Comparison of ENCODE assay signal across 8 cellular contexts in the genomic region with DNA sequence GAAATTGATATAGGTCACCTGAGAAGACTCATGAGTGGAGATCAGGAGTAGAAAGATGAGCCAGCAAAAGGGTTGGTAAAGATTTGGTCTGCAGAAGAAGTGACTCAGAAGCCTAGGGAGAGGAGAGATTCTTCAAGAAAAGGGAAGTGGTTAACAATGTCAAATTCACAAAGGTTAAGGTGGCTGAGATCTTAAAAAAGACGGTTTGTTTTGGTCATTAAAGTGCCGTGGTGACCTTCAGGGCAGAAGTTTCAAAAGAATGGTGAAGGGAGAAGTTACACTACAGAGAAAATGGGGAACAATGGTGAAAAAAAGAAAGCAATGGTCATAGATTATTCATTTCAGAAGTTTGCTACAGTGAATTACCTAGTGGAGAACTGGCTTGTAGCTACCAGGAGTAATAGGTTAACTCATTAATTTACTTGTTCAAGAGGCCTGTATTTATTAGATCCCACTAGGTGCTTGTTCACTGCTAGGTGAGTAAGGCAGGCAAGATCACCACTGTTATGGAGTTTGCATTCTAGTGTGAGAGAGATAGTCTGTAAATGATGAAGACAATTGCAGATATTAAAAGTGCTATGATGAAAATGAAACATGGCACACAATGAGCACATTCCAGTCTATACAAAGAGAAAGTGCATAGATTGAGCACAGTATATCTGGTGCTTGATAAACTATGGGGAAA.
DNase-seq lines count a peak whose midpoint lies in the region; ATAC-seq, FAIRE-seq and TF ChIP-seq lines count a peak whose summit lies in the region.

No MANE protein-coding gene starts in this region.

- TF ChIP-seq CTCF in GM13977 (IDR thresholded peaks at IDR 0.05; ENCODE audit: extremely low read depth, insufficient read depth, missing control alignments) (no peak), brain microvascular endothelial cell (IDR thresholded peaks at IDR 0.05; ENCODE audit: low read depth, low read length, missing control alignments) (no peak), D721Med (IDR thresholded peaks at IDR 0.05; ENCODE audit: insufficient read depth, missing control alignments) (no peak)

- no peaks in the 10 kb centered on the region for H3K36me3 ChIP-seq in brain microvascular endothelial cell (replicated peaks)

- peak; percentile 66 for DNase-seq in GM13977 (ENCODE audit: low spot score)
- DNase-seq in activated naive CD8-positive, alpha-beta T cell treated with anti-CD3 and anti-CD28 coated beads, Interleukin-2, amount 50 U/mL, for 24 hours = no peak
- DNase-seq in brain microvascular endothelial cell = no peak
- DNase-seq in stimulated activated CD4-positive, alpha-beta T cell treated with anti-CD3 and anti-CD28 coated beads, Interleukin-1b, Interleukin-23, amount 100 ng/mL, for 48 hours = no peak
- no peak for DNase-seq in activated gamma-delta T cell (lab: John Stamatoyannopoulos, UW)
- no peak for DNase-seq in D721Med (ENCODE audit: insufficient read length, low spot score)

- H3K9me3 Mint-ChIP-seq in activated naive CD8-positive, alpha-beta T cell treated with anti-CD3 and anti-CD28 coated beads, Interleukin-2, amount 50 U/mL, for 24 hours = no peaks in the 10 kb centered on the region

- H3K27ac ChIP-seq in brain microvascular endothelial cell = no peak overlapping the region

- no peak overlapping the region for H3K4me3 Mint-ChIP-seq in activated naive CD8-positive, alpha-beta T cell treated with anti-CD3 and anti-CD28 coated beads, Interleukin-2, amount 50 U/mL, for 24 hours

- no peak for FAIRE-seq in D721Med (lab: Jason Lieb, UNC)

- peaks cover 2% of the 10 kb centered on the region for H3K27me3 Mint-ChIP-seq in activated naive CD8-positive, alpha-beta T cell treated with anti-CD3 and anti-CD28 coated beads, Interleukin-2, amount 50 U/mL, for 24 hours

- in situ Hi-C loops in GM13977 (cut with MboI; ENCODE audit: low pct_unique_long_range_greater_than_20kb, low sequenced_read_pairs, unreplicated experiment) = no loop called here
- in situ Hi-C loops in brain microvascular endothelial cell (cut with HindIII; ENCODE audit: low pct_ligation_motif_present, low sequenced_read_pairs) = no loop called here

- H3K27me3 ChIP-seq in brain microvascular endothelial cell (replicated peaks) = no peaks in the 10 kb centered on the region

- H3K27ac Mint-ChIP-seq in activated naive CD8-positive, alpha-beta T cell treated with anti-CD3 and anti-CD28 coated beads, Interleukin-2, amount 50 U/mL, for 24 hours = no peak overlapping the region

- ATAC-seq in GM21515 (IDR thresholded peaks at IDR 0.05; ENCODE audit: unreplicated experiment) (peak; percentile 74), HG03460 (IDR thresholded peaks at IDR 0.05; ENCODE audit: unreplicated experiment) (peak; percentile 77)
- peak; percentile 89 for ATAC-seq in activated naive CD8-positive, alpha-beta T cell treated with anti-CD3 and anti-CD28 coated beads, Interleukin-2, amount 50 U/mL, for 24 hours

- H3K4me1 Mint-ChIP-seq in activated naive CD8-positive, alpha-beta T cell treated with anti-CD3 and anti-CD28 coated beads, Interleukin-2, amount 50 U/mL, for 24 hours = peaks cover 29% of the 10 kb centered on the region

- no peak overlapping the region for H3K4me3 ChIP-seq in brain microvascular endothelial cell (ENCODE audit: low read depth, low read length)

- peaks cover 2% of the 10 kb centered on the region for H3K36me3 Mint-ChIP-seq in activated naive CD8-positive, alpha-beta T cell treated with anti-CD3 and anti-CD28 coated beads, Interleukin-2, amount 50 U/mL, for 24 hours (ENCODE audit: low read depth)
